Comparison of ENCODE assay signal across 15 cellular contexts in genomic region chr10:113267616-113268015, GRCh38.
"Had no signal": no experiment of that assay in that cellular context is flagged by ENCODE, and none has a peak within 500 bp of the region (broad histone marks: within the 10 kb centered on the region; RNA-seq: fewer than 3 reads in every experiment).

No MANE protein-coding gene starts in this region.

- H3K9me3 ChIP-seq: adrenal gland, left ventricle myocardium inferior, stomach had no signal

- ATAC-seq: activated T-helper 17 cell treated with anti-CD3 and anti-CD28 coated beads, Interleukin-2, amount 50 U/mL, for 72 hours; effector memory CD8-positive, alpha-beta T cell; heart right ventricle had no signal

- H3K27ac ChIP-seq: adrenal gland, epithelial cell of prostate, heart right ventricle, left ventricle myocardium inferior, parathyroid adenoma had no signal

- H3K4me3 ChIP-seq: adrenal gland, heart right ventricle, left ventricle myocardium inferior, stomach had no signal

- DNase-seq: activated CD4-positive, alpha-beta T cell treated with anti-CD3 and anti-CD28 coated beads, Interleukin-2, amount 10 ng/mL, durations not matched to agents 7 days and 5 days; activated CD4-positive, CD25-positive, alpha-beta regulatory T cell; activated naive CD4-positive, alpha-beta T cell treated with anti-CD3 and anti-CD28 coated beads, Interleukin-2, amount 10 ng/mL, durations not matched to agents 7 days and 5 days; activated T-cell treated with anti-CD3 and anti-CD28 coated beads for 4 hours; cortex of kidney; effector memory CD8-positive, alpha-beta T cell; heart right ventricle; left ventricle myocardium inferior; retina; stimulated activated CD4-positive, alpha-beta T cell treated with anti-CD3 and anti-CD28 coated beads, Interleukin-4, amount 100 ng/mL, for 4 hours; stomach had no signal

- H3K36me3 ChIP-seq: adrenal gland, heart right ventricle, left ventricle myocardium inferior, stomach had no signal

- H3K27me3 ChIP-seq: adrenal gland, stomach had no signal

- H3K4me1 ChIP-seq: parathyroid adenoma had no signal
